ENCODE assay signal across 1 cellular context in genomic region chr2:231617059-231617926, GRCh38.
A peak's percentile ranks its signal among the peaks of the same experiment; 100 is the strongest.
TF ChIP-seq lines count a peak whose summit lies in the region.

No MANE protein-coding gene starts in this region.

TF ChIP-seq in WTC11, 78 proteins besides CTCF, POLR2A, EP300 and RAD21:
- TF ChIP-seq ARID4B (CRISPR knock-in tag; IDR thresholded peaks at IDR 0.05; ENCODE audit: borderline replicate concordance) (no peak), ZNF121 (CRISPR knock-in tag; IDR thresholded peaks at IDR 0.05) (peak; percentile 61; the same call in 1 of the 2 replicates)
